ENCODE assay signal across 8 cellular contexts in genomic region chr6:129598244-129599187, GRCh38.
DNase-seq lines count a peak whose midpoint lies in the region; ATAC-seq, FAIRE-seq and TF ChIP-seq lines count a peak whose summit lies in the region.

No MANE protein-coding gene starts in this region.

- peak; percentile 89 for FAIRE-seq in GM18507 (lab: Jason Lieb, UNC)
- peak; percentile 89 for FAIRE-seq in TTC549 (lab: Jason Lieb, UNC)

- peak; percentile 73 for ATAC-seq in HG03025 (IDR thresholded peaks at IDR 0.05; ENCODE audit: low FRiP score, unreplicated experiment)

- no peaks in the 10 kb centered on the region for H3K27me3 ChIP-seq in osteoblast (ENCODE audit: insufficient read depth, low read length)
- no peaks in the 10 kb centered on the region for H3K27me3 ChIP-seq in effector memory CD4-positive, alpha-beta T cell (replicated peaks; ENCODE audit: control insufficient read depth, insufficient read depth, low read length, poor library complexity, severe bottlenecking)

- H3K4me2 ChIP-seq in osteoblast (ENCODE audit: insufficient read depth, low read length) = no peak overlapping the region

- DNase-seq in AG20443 (ENCODE audit: low spot score) = peak; percentile 73
- peak; percentile 42 for DNase-seq in GM18507 (ENCODE audit: extremely low spot score, insufficient read length, low read depth)
- DNase-seq in NCI-H2029 treated with DMSO at 0.1 percent for 48 hours (lab: John Stamatoyannopoulos, UW) = peak; percentile 5
- peak; percentile 83 for DNase-seq in fibroblast of the conjunctiva (ENCODE audit: low read depth)
- no peak for DNase-seq in osteoblast (ENCODE audit: insufficient read length, low spot score, missing footprints)
- no peak for DNase-seq in effector memory CD4-positive, alpha-beta T cell

- no peaks in the 10 kb centered on the region for H3K79me2 ChIP-seq in osteoblast (ENCODE audit: insufficient read depth, low read length)

- peaks cover 21% of the 10 kb centered on the region for H3K36me3 ChIP-seq in osteoblast (ENCODE audit: insufficient read depth, low read length)
- H3K36me3 ChIP-seq in effector memory CD4-positive, alpha-beta T cell (ENCODE audit: control insufficient read depth, insufficient read depth, low read length) = no peaks in the 10 kb centered on the region

- no peak overlapping the region for H3K27ac ChIP-seq in osteoblast (ENCODE audit: low read depth, low read length)
- no peak overlapping the region for H3K27ac ChIP-seq in effector memory CD4-positive, alpha-beta T cell (ENCODE audit: insufficient read depth, low read length, poor library complexity, severe bottlenecking)

- peaks cover 1% of the 10 kb centered on the region for H3K4me1 ChIP-seq in osteoblast (ENCODE audit: insufficient read depth, low read length)
- no peaks in the 10 kb centered on the region for H3K4me1 ChIP-seq in effector memory CD4-positive, alpha-beta T cell (ENCODE audit: control insufficient read depth, insufficient read depth, low read length, poor library complexity, severe bottlenecking)

- H3K4me3 ChIP-seq in osteoblast (ENCODE audit: insufficient read depth, low read length) = no peak overlapping the region
- H3K4me3 ChIP-seq in effector memory CD4-positive, alpha-beta T cell (ENCODE audit: insufficient read depth, low read depth, low read length, poor library complexity, severe bottlenecking) = no peak overlapping the region

- no peaks in the 10 kb centered on the region for H3K9me3 ChIP-seq in osteoblast (ENCODE audit: low read depth, low read length)
- no peaks in the 10 kb centered on the region for H3K9me3 ChIP-seq in effector memory CD4-positive, alpha-beta T cell (ENCODE audit: control insufficient read depth, low read length)

- no peaks in the 10 kb centered on the region for H4K20me1 ChIP-seq in osteoblast (ENCODE audit: insufficient read depth, low read length)

- peak; percentile 75 for TF ChIP-seq CTCF in osteoblast (IDR thresholded peaks at IDR 0.05; ENCODE audit: extremely low read depth, low read depth, low read length)

- H2AFZ ChIP-seq in osteoblast (ENCODE audit: low read length) = no peak overlapping the region

Comparison
In these comparisons a context has a peak if more than half of its experiments do, and no peak if none do; other contexts are left out.
1. DNase-seq: peak in AG20443 (single experiment), GM18507 (single experiment), NCI-H2029 treated with DMSO at 0.1 percent for 48 hours (single experiment) and fibroblast of the conjunctiva (single experiment); none in osteoblast (single experiment) and effector memory CD4-positive, alpha-beta T cell (0 of 3).